Comparison of ENCODE assay signal across 29 cellular contexts in genomic region chr17:4937553-4937952, GRCh38. TPM values are rescaled to one million over a fixed set of nuclear protein-coding genes. Genes with fewer than 3 reads are reported as not detected.
DNase-seq lines count a peak whose midpoint lies in the region; ATAC-seq and TF ChIP-seq lines count a peak whose summit lies in the region.
"Had no signal": no experiment of that assay in that cellular context is flagged by ENCODE, and none has a peak within 500 bp of the region (broad histone marks: within the 10 kb centered on the region; RNA-seq: fewer than 3 reads in every experiment).

No MANE protein-coding gene starts in this region.

- CTCF ChIA-PET in MCF 10A (lab: Yijun Ruan, JAX), result interaction anchor here (0.6 to 2.3 kb wide), 2 partner anchors 29 to 44 kb away, joined by 3 to 5 read pairs; no protein-coding TSS in a partner anchor
- CTCF ChIA-PET in activated CD8-positive, alpha-beta T cell treated with anti-CD3 and anti-CD28 coated beads, Interleukin-2, amount 10 ng/mL, durations not matched to agents 7 days and 5 days (lab: Charles Lee), result interaction anchor here (2.6 kb wide), 1 partner anchor 28 kb away, joined by 7 read pairs; no protein-coding TSS in a partner anchor

- TF ChIP-seq CTCF in MCF 10A (IDR thresholded peaks at IDR 0.05; ENCODE audit: unreplicated experiment) (no peak), breast epithelium (IDR thresholded peaks at IDR 0.05) (no peak), nephron progenitor cell (IDR thresholded peaks at IDR 0.05) (no peak), tibial nerve (IDR thresholded peaks at IDR 0.05) (no peak)

- no peak overlapping the region for H3K4me3 ChIP-seq in breast epithelium
- no peak overlapping the region for H3K4me3 ChIP-seq in tibial nerve
- H3K4me3 ChIP-seq: lower lobe of right lung, smooth muscle cell, vagina had no signal

- H3K27ac Mint-ChIP-seq in MCF 10A (ENCODE audit: low read depth, unreplicated experiment), result no peak overlapping the region
- H3K27ac Mint-ChIP-seq in activated CD8-positive, alpha-beta T cell treated with anti-CD3 and anti-CD28 coated beads, Interleukin-2, amount 10 ng/mL, durations not matched to agents 7 days and 5 days, result no peak overlapping the region
- H3K27ac Mint-ChIP-seq in nephron progenitor cell, result no peak overlapping the region
- no peak overlapping the region for H3K27ac Mint-ChIP-seq in stimulated activated naive B cell treated with anti-CD40 and anti-IgM and Interleukin-4, amounts not matched to agents 10 μg/mL and 1 μg/mL and 100 μg/mL, for 72 hours

- H3K36me3 ChIP-seq in breast epithelium, result no peaks in the 10 kb centered on the region
- H3K36me3 ChIP-seq in tibial nerve, result peaks cover 0 to 42% (median 4%) of the 10 kb centered on the region in 3 donors

- POLR2A ChIA-PET in MCF 10A (lab: Yijun Ruan, JAX), result interaction anchor here (0.6 to 21.5 kb wide), 4 partner anchors 8 to 30 kb away, joined by 3 to 639 read pairs (median 18); partner anchors contain the start of gene SPAG7
- POLR2A ChIA-PET in activated CD8-positive, alpha-beta T cell treated with anti-CD3 and anti-CD28 coated beads, Interleukin-2, amount 10 ng/mL, durations not matched to agents 7 days and 5 days (lab: Charles Lee), result interaction anchor here (0.9 to 1.5 kb wide), 3 partner anchors 12 to 19 kb away, joined by 3 read pairs; no protein-coding TSS in a partner anchor

- no peak for TF ChIP-seq EP300 in tibial nerve (IDR thresholded peaks at IDR 0.05)

- intact Hi-C loops in MCF 10A (cut with micrococcal nuclease) (no loop called here), breast epithelium (cut with DNase I; ENCODE audit: low total_unique reads) (no loop called here)

- no peaks in the 10 kb centered on the region for H3K27me3 Mint-ChIP-seq in MCF 10A (ENCODE audit: insufficient read depth, unreplicated experiment)
- no peaks in the 10 kb centered on the region for H3K27me3 Mint-ChIP-seq in activated CD8-positive, alpha-beta T cell treated with anti-CD3 and anti-CD28 coated beads, Interleukin-2, amount 10 ng/mL, durations not matched to agents 7 days and 5 days (ENCODE audit: low read depth)
- peaks cover 9% of the 10 kb centered on the region for H3K27me3 Mint-ChIP-seq in nephron progenitor cell (ENCODE audit: low read depth, poor library complexity)
- peaks cover 17 to 20% of the 10 kb centered on the region in 2 donors for H3K27me3 Mint-ChIP-seq in stimulated activated naive B cell treated with anti-CD40 and anti-IgM and Interleukin-4, amounts not matched to agents 10 μg/mL and 1 μg/mL and 100 μg/mL, for 72 hours

- no peak for TF ChIP-seq POLR2A in breast epithelium (IDR thresholded peaks at IDR 0.05)
- no peak for TF ChIP-seq POLR2A in tibial nerve (IDR thresholded peaks at IDR 0.05)

- H3K4me1 Mint-ChIP-seq in MCF 10A (ENCODE audit: insufficient read depth, unreplicated experiment), result peaks cover 33% of the 10 kb centered on the region
- H3K4me1 Mint-ChIP-seq in activated CD8-positive, alpha-beta T cell treated with anti-CD3 and anti-CD28 coated beads, Interleukin-2, amount 10 ng/mL, durations not matched to agents 7 days and 5 days (ENCODE audit: low read depth), result peaks cover 58% of the 10 kb centered on the region
- peaks cover 47% of the 10 kb centered on the region for H3K4me1 Mint-ChIP-seq in nephron progenitor cell
- H3K4me1 Mint-ChIP-seq in stimulated activated naive B cell treated with anti-CD40 and anti-IgM and Interleukin-4, amounts not matched to agents 10 μg/mL and 1 μg/mL and 100 μg/mL, for 72 hours, result peaks cover 45 to 66% of the 10 kb centered on the region in 2 donors

- ATAC-seq in activated CD8-positive, alpha-beta T cell treated with anti-CD3 and anti-CD28 coated beads, Interleukin-2, amount 10 ng/mL, durations not matched to agents 7 days and 5 days, result no peak
- ATAC-seq in stimulated activated naive B cell treated with anti-CD40 and anti-IgM and Interleukin-4, amounts not matched to agents 10 μg/mL and 1 μg/mL and 100 μg/mL, for 72 hours (replicated peaks), result no peak
- ATAC-seq: activated T-cell treated with anti-CD3 and anti-CD28 coated beads, Interleukin-2, amount 50 U/mL, for 72 hours; foreskin keratinocyte; lower lobe of right lung had no signal

- H3K27me3 ChIP-seq in breast epithelium (no peaks in the 10 kb centered on the region), tibial nerve (no peaks in the 10 kb centered on the region)
- H3K27me3 ChIP-seq: dorsolateral prefrontal cortex, foreskin keratinocyte, vagina had no signal

- H3K9me3 Mint-ChIP-seq in MCF 10A (ENCODE audit: unreplicated experiment), result no peaks in the 10 kb centered on the region
- no peaks in the 10 kb centered on the region for H3K9me3 Mint-ChIP-seq in activated CD8-positive, alpha-beta T cell treated with anti-CD3 and anti-CD28 coated beads, Interleukin-2, amount 10 ng/mL, durations not matched to agents 7 days and 5 days (ENCODE audit: insufficient read depth)
- H3K9me3 Mint-ChIP-seq in nephron progenitor cell, result no peaks in the 10 kb centered on the region
- no peaks in the 10 kb centered on the region for H3K9me3 Mint-ChIP-seq in stimulated activated naive B cell treated with anti-CD40 and anti-IgM and Interleukin-4, amounts not matched to agents 10 μg/mL and 1 μg/mL and 100 μg/mL, for 72 hours
- H3K9me3 Mint-ChIP-seq: activated T-cell treated with anti-CD3 and anti-CD28 coated beads, Interleukin-2, amount 50 U/mL, for 72 hours had no signal

- WGBS in tibial nerve, 2 donors, result 91 to 92% methylated on average over 16 of the region's 16 CpGs

- peaks cover 41% of the 10 kb centered on the region for H3K36me3 Mint-ChIP-seq in MCF 10A (ENCODE audit: insufficient read depth, unreplicated experiment)
- peaks cover 74% of the 10 kb centered on the region for H3K36me3 Mint-ChIP-seq in activated CD8-positive, alpha-beta T cell treated with anti-CD3 and anti-CD28 coated beads, Interleukin-2, amount 10 ng/mL, durations not matched to agents 7 days and 5 days (ENCODE audit: low read depth)
- H3K36me3 Mint-ChIP-seq in nephron progenitor cell (ENCODE audit: low read depth), result peaks cover 24% of the 10 kb centered on the region
- H3K36me3 Mint-ChIP-seq in stimulated activated naive B cell treated with anti-CD40 and anti-IgM and Interleukin-4, amounts not matched to agents 10 μg/mL and 1 μg/mL and 100 μg/mL, for 72 hours, result peaks cover 40 to 65% of the 10 kb centered on the region in 2 donors

- DNase-seq in MCF 10A (ENCODE audit: unreplicated experiment), result no peak
- DNase-seq in breast epithelium (ENCODE audit: low spot score in 2 of 2), result no peak
- no peak for DNase-seq in activated CD8-positive, alpha-beta T cell treated with anti-CD3 and anti-CD28 coated beads, Interleukin-2, amount 10 ng/mL, durations not matched to agents 7 days and 5 days
- no peak for DNase-seq in nephron progenitor cell
- DNase-seq in SK-N-DZ (ENCODE audit: low spot score), result no peak
- no peak for DNase-seq in NOMO-1 treated with DMSO at 0.1 percent for 48 hours (lab: John Stamatoyannopoulos, UW; ENCODE audit: unreplicated experiment)
- no peak for DNase-seq in tibial nerve (ENCODE audit: low spot score in 2 of 2)
- DNase-seq in stimulated activated naive B cell treated with anti-CD40 and anti-IgM and Interleukin-4, amounts not matched to agents 10 μg/mL and 1 μg/mL and 100 μg/mL, for 72 hours, result no peak
- DNase-seq: activated CD4-positive, alpha-beta T cell treated with anti-CD3 and anti-CD28 coated beads, Interleukin-2, amount 50 U/mL, for 1 hour; activated T-cell treated with anti-CD3 and anti-CD28 coated beads, Interleukin-2, amount 50 U/mL, for 72 hours; COR-L47; dorsolateral prefrontal cortex; foreskin keratinocyte; hypothalamus; islet precursor cell; KBM-7; lower lobe of right lung; NCI-H1930; NK-92 treated with Interleukin-12 subunit alpha and Interleukin-12 subunit beta, amount 100 ng/mL, for 24 hours; RPMI8226; stimulated activated CD4-positive, alpha-beta T cell treated with anti-CD3 and anti-CD28 coated beads, Interleukin-4, amount 100 ng/mL, for 4 hours; substantia nigra had no signal

- peak overlapping the region; percentile 91 for H3K4me3 Mint-ChIP-seq in MCF 10A (ENCODE audit: unreplicated experiment)
- peak overlapping the region; percentile 97 for H3K4me3 Mint-ChIP-seq in activated CD8-positive, alpha-beta T cell treated with anti-CD3 and anti-CD28 coated beads, Interleukin-2, amount 10 ng/mL, durations not matched to agents 7 days and 5 days
- peak overlapping the region; percentile 92 for H3K4me3 Mint-ChIP-seq in nephron progenitor cell
- H3K4me3 Mint-ChIP-seq in stimulated activated naive B cell treated with anti-CD40 and anti-IgM and Interleukin-4, amounts not matched to agents 10 μg/mL and 1 μg/mL and 100 μg/mL, for 72 hours, result no peak overlapping the region

- BruUV-seq in MCF 10A (replicated peaks; lab: Mats Ljungman, UMichigan), result no TSS peak

- H3K9me3 ChIP-seq in breast epithelium, result no peaks in the 10 kb centered on the region
- no peaks in the 10 kb centered on the region for H3K9me3 ChIP-seq in tibial nerve
- H3K9me3 ChIP-seq: lower lobe of right lung, vagina had no signal

- H3K4me1 ChIP-seq in breast epithelium (peaks cover 17 to 32% of the 10 kb centered on the region in 2 donors), tibial nerve (peaks cover 0 to 52% (median 26%) of the 10 kb centered on the region in 4 donors)

- H3K27ac ChIP-seq in breast epithelium (no peak overlapping the region), tibial nerve (no peak overlapping the region)
- H3K27ac ChIP-seq: foreskin keratinocyte, lower lobe of right lung, vagina had no signal

RNA-seq across cellular contexts. Expression of gene SLC25A11, which starts 2.3 kb away (rescaled TPM):
- total RNA-seq in MCF 10A (2022), result 46.8 and 54.5 TPM in 2 replicates
- total RNA-seq in breast epithelium, result 10 to 100 TPM; 38.8 to 48.5 (median 42.6) TPM
- total RNA-seq in activated CD8-positive, alpha-beta T cell treated with anti-CD3 and anti-CD28 coated beads, Interleukin-2, amount 10 ng/mL, durations not matched to agents 7 days and 5 days, result 10 to 100 TPM; 78.5 to 86.4 TPM
- 118 and 132 TPM in 2 replicates for polyA plus RNA-seq in SK-N-DZ (2014; cell fraction: cytosol; rRNA removed)
- polyA plus RNA-seq in SK-N-DZ (2014; cell fraction: nucleus; rRNA removed), result 65.5 and 71.8 TPM in 2 replicates
- total RNA-seq in tibial nerve, result 10 to 100 TPM; 30.3 to 42.8 (median 32.3) TPM

RNA-seq across cellular contexts. Expression of gene RNF167, which starts 2.5 kb away (rescaled TPM):
- 100.0 and 109 TPM in 2 replicates for total RNA-seq in MCF 10A (2022)
- 10 to 100 TPM; 38.3 to 49.0 (median 38.7) TPM for total RNA-seq in breast epithelium
- total RNA-seq in activated CD8-positive, alpha-beta T cell treated with anti-CD3 and anti-CD28 coated beads, Interleukin-2, amount 10 ng/mL, durations not matched to agents 7 days and 5 days, result 100 to 1,000 TPM; 239 to 245 TPM
- 66.0 and 77.3 TPM in 2 replicates for polyA plus RNA-seq in SK-N-DZ (2014; cell fraction: cytosol; rRNA removed)
- polyA plus RNA-seq in SK-N-DZ (2014; cell fraction: nucleus; rRNA removed), result 84.6 and 104 TPM in 2 replicates
- total RNA-seq in tibial nerve, result 10 to 100 TPM; 45.0 to 55.0 (median 51.4) TPM

RNA-seq across cellular contexts. Expression of gene GP1BA, which starts 5.5 kb away (rescaled TPM):
- total RNA-seq in MCF 10A (2022) (not detected in 2 replicates), breast epithelium (not detected), tibial nerve (not detected)
- total RNA-seq in activated CD8-positive, alpha-beta T cell treated with anti-CD3 and anti-CD28 coated beads, Interleukin-2, amount 10 ng/mL, durations not matched to agents 7 days and 5 days, result not detected
- polyA plus RNA-seq in SK-N-DZ (2014; cell fraction: cytosol; rRNA removed), result not detected in 2 replicates
- not detected in 2 replicates for polyA plus RNA-seq in SK-N-DZ (2014; cell fraction: nucleus; rRNA removed)
- total RNA-seq: bronchial epithelial cell, epithelial cell of proximal tubule, foreskin keratinocyte, myocyte, NCI-H460, pulmonary artery endothelial cell, smooth muscle cell, vagina had no signal
- polyA plus RNA-seq: foreskin keratinocyte had no signal

RNA-seq across cellular contexts. Expression of gene PFN1, which starts 10.8 kb away (rescaled TPM):
- total RNA-seq in MCF 10A (2022), result 1,010 and 1,106 TPM in 2 replicates
- total RNA-seq in breast epithelium, result 100 to 1,000 TPM; 290 to 487 (median 379) TPM
- total RNA-seq in activated CD8-positive, alpha-beta T cell treated with anti-CD3 and anti-CD28 coated beads, Interleukin-2, amount 10 ng/mL, durations not matched to agents 7 days and 5 days, result 1,000 to 10,000 TPM; 2,493 to 2,581 TPM
- polyA plus RNA-seq in SK-N-DZ (2014; cell fraction: cytosol; rRNA removed), result 531 and 837 TPM in 2 replicates
- 483 and 613 TPM in 2 replicates for polyA plus RNA-seq in SK-N-DZ (2014; cell fraction: nucleus; rRNA removed)
- 1,000 to 10,000 TPM in 1 of 4 donors, 100 to 1,000 TPM in 3; 422 to 1,004 (median 483) TPM for total RNA-seq in tibial nerve

RNA-seq across cellular contexts. Expression of gene ENO3, which starts 13.4 kb away (rescaled TPM):
- 19.0 and 20.2 TPM in 2 replicates for total RNA-seq in MCF 10A (2022)
- total RNA-seq in breast epithelium, result 1 to 10 TPM; 1.6 to 4.6 (median 3.1) TPM
- 10 to 100 TPM; 26.6 to 34.3 TPM for total RNA-seq in activated CD8-positive, alpha-beta T cell treated with anti-CD3 and anti-CD28 coated beads, Interleukin-2, amount 10 ng/mL, durations not matched to agents 7 days and 5 days
- 91.6 and 92.7 TPM in 2 replicates for polyA plus RNA-seq in SK-N-DZ (2014; cell fraction: cytosol; rRNA removed)
- 116 and 223 TPM in 2 replicates for polyA plus RNA-seq in SK-N-DZ (2014; cell fraction: nucleus; rRNA removed)
- 10 to 100 TPM in 2 of 4 donors, 1 to 10 TPM in 2; 7.5 to 15.3 (median 10.2) TPM for total RNA-seq in tibial nerve

Comparison
In these comparisons a context has a peak if more than half of its experiments do, and no peak if none do; other contexts are left out.
1. H3K4me3 Mint-ChIP-seq: peak in MCF 10A (single experiment), activated CD8-positive, alpha-beta T cell treated with anti-CD3 and anti-CD28 coated beads, Interleukin-2, amount 10 ng/mL, durations not matched to agents 7 days and 5 days (single experiment) and nephron progenitor cell (single experiment); none in stimulated activated naive B cell treated with anti-CD40 and anti-IgM and Interleukin-4, amounts not matched to agents 10 μg/mL and 1 μg/mL and 100 μg/mL, for 72 hours (0 of 2).